ENCODE assay signal across 7 cellular contexts in the genomic region with DNA sequence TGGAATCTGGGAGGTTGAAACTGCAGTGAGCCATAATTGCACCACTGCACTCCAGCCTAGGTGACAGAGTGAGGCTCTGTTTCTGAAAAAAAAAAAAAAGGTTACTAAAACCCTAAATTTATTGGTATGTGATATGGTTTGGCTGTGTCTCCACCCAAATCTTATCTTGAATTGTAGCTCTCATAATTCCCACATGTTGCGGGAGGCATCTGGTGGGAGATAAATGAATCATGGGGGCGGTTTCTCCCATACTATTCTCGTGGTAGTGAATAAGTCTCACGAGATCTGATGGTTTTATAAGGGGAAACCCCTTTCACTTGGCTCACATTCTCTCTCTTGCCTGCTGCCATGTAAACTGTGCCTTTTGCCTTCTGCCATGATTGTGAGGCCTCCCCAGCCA. TPM values are rescaled to one million over a fixed set of nuclear protein-coding genes. Genes with fewer than 3 reads are reported as not detected.
A peak's percentile ranks its signal among the peaks of the same experiment; 100 is the strongest.
DNase-seq lines count a peak whose midpoint lies in the region; ATAC-seq and TF ChIP-seq lines count a peak whose summit lies in the region.
"Not testable (repeated sequence)": the region's sequence is repeated elsewhere in the genome, so short reads cannot be mapped to it uniquely, and the experiment has no call there.

No MANE protein-coding gene starts in this region.

- CTCF ChIA-PET in activated CD8-positive, alpha-beta T cell treated with anti-CD3 and anti-CD28 coated beads for 36 hours (lab: Charles Lee): not testable (repeated sequence)

- ATAC-seq in activated CD8-positive, alpha-beta T cell treated with anti-CD3 and anti-CD28 coated beads for 36 hours; activated naive CD8-positive, alpha-beta T cell treated with anti-CD3 and anti-CD28 coated beads, Interleukin-2, amount 50 U/mL, for 24 hours; stimulated activated naive B cell treated with anti-CD40 and anti-IgM and Interleukin-4, amounts not matched to agents 10 μg/mL and 1 μg/mL and 100 μg/mL, for 72 hours (replicated peaks): not testable (repeated sequence)

- H3K36me3 Mint-ChIP-seq in activated CD8-positive, alpha-beta T cell treated with anti-CD3 and anti-CD28 coated beads for 36 hours (ENCODE audit: low read depth): peaks cover 16% of the 10 kb centered on the region
- H3K36me3 Mint-ChIP-seq in activated T-helper 2 cell treated with anti-CD3 and anti-CD28 coated beads, Interferon-gamma antibody, Interleukin-2, Interleukin-4, amounts not matched to agents 10 μg/mL and 5 μg/mL and 100 μg/mL, durations not matched to agents 14 hours and 24 hours and 36 hours (ENCODE audit: low read depth): peaks cover 25% of the 10 kb centered on the region
- peaks cover 20% of the 10 kb centered on the region for H3K36me3 Mint-ChIP-seq in activated naive CD8-positive, alpha-beta T cell treated with anti-CD3 and anti-CD28 coated beads, Interleukin-2, amount 50 U/mL, for 24 hours (ENCODE audit: low read depth)
- H3K36me3 Mint-ChIP-seq in stimulated activated naive B cell treated with anti-CD40 and anti-IgM and Interleukin-4, amounts not matched to agents 10 μg/mL and 1 μg/mL and 100 μg/mL, for 72 hours: peaks cover 21 to 37% of the 10 kb centered on the region in 2 donors

- H3K27ac Mint-ChIP-seq in activated CD8-positive, alpha-beta T cell treated with anti-CD3 and anti-CD28 coated beads for 36 hours: peak overlapping the region; percentile 1
- peak overlapping the region; percentile 54 for H3K27ac Mint-ChIP-seq in activated T-helper 2 cell treated with anti-CD3 and anti-CD28 coated beads, Interferon-gamma antibody, Interleukin-2, Interleukin-4, amounts not matched to agents 10 μg/mL and 5 μg/mL and 100 μg/mL, durations not matched to agents 14 hours and 24 hours and 36 hours
- H3K27ac Mint-ChIP-seq in activated naive CD8-positive, alpha-beta T cell treated with anti-CD3 and anti-CD28 coated beads, Interleukin-2, amount 50 U/mL, for 24 hours: peak overlapping the region; percentile 63
- H3K27ac Mint-ChIP-seq in stimulated activated naive B cell treated with anti-CD40 and anti-IgM and Interleukin-4, amounts not matched to agents 10 μg/mL and 1 μg/mL and 100 μg/mL, for 72 hours: peak overlapping the region; percentile 84

- peaks cover 20% of the 10 kb centered on the region for H3K4me1 Mint-ChIP-seq in activated CD8-positive, alpha-beta T cell treated with anti-CD3 and anti-CD28 coated beads for 36 hours (ENCODE audit: low read depth)
- H3K4me1 Mint-ChIP-seq in activated T-helper 2 cell treated with anti-CD3 and anti-CD28 coated beads, Interferon-gamma antibody, Interleukin-2, Interleukin-4, amounts not matched to agents 10 μg/mL and 5 μg/mL and 100 μg/mL, durations not matched to agents 14 hours and 24 hours and 36 hours (ENCODE audit: low read depth): peaks cover 41% of the 10 kb centered on the region
- H3K4me1 Mint-ChIP-seq in activated naive CD8-positive, alpha-beta T cell treated with anti-CD3 and anti-CD28 coated beads, Interleukin-2, amount 50 U/mL, for 24 hours: peaks cover 26% of the 10 kb centered on the region
- H3K4me1 Mint-ChIP-seq in stimulated activated naive B cell treated with anti-CD40 and anti-IgM and Interleukin-4, amounts not matched to agents 10 μg/mL and 1 μg/mL and 100 μg/mL, for 72 hours: peaks cover 16 to 36% of the 10 kb centered on the region in 2 donors

- H3K4me3 Mint-ChIP-seq in activated CD8-positive, alpha-beta T cell treated with anti-CD3 and anti-CD28 coated beads for 36 hours; activated T-helper 2 cell treated with anti-CD3 and anti-CD28 coated beads, Interferon-gamma antibody, Interleukin-2, Interleukin-4, amounts not matched to agents 10 μg/mL and 5 μg/mL and 100 μg/mL, durations not matched to agents 14 hours and 24 hours and 36 hours (ENCODE audit: low read depth); activated naive CD8-positive, alpha-beta T cell treated with anti-CD3 and anti-CD28 coated beads, Interleukin-2, amount 50 U/mL, for 24 hours; stimulated activated naive B cell treated with anti-CD40 and anti-IgM and Interleukin-4, amounts not matched to agents 10 μg/mL and 1 μg/mL and 100 μg/mL, for 72 hours: not testable (repeated sequence)

- peak in 57 of 76 experiments; percentile 2 to 85 (median 40) for DNase-seq in HUDEP-2 (lab: John Stamatoyannopoulos, UW; ENCODE audit: unreplicated experiment in 76 of 76)
- not testable (repeated sequence) for DNase-seq in activated CD8-positive, alpha-beta T cell treated with anti-CD3 and anti-CD28 coated beads for 36 hours; activated T-helper 2 cell treated with anti-CD3 and anti-CD28 coated beads, Interferon-gamma antibody, Interleukin-2, Interleukin-4, amounts not matched to agents 10 μg/mL and 5 μg/mL and 100 μg/mL, durations not matched to agents 14 hours and 24 hours and 36 hours (ENCODE audit: low spot score); activated naive CD8-positive, alpha-beta T cell treated with anti-CD3 and anti-CD28 coated beads, Interleukin-2, amount 50 U/mL, for 24 hours; stimulated activated naive B cell treated with anti-CD40 and anti-IgM and Interleukin-4, amounts not matched to agents 10 μg/mL and 1 μg/mL and 100 μg/mL, for 72 hours
- peak; percentile 62 to 85 for DNase-seq in erythroblast (lab: John Stamatoyannopoulos, UW)

- POLR2A ChIA-PET in activated CD8-positive, alpha-beta T cell treated with anti-CD3 and anti-CD28 coated beads for 36 hours (lab: Charles Lee): interaction anchor here (0.6 kb wide), 1 partner anchor 241 kb away, joined by 3 read pairs; no protein-coding TSS in a partner anchor

- intact Hi-C loops in activated CD8-positive, alpha-beta T cell treated with anti-CD3 and anti-CD28 coated beads for 36 hours (cut with micrococcal nuclease): loop anchor here (5.0 to 10.0 kb wide), 4 partner anchors 90 to 442 kb away; no protein-coding TSS in a partner anchor
- intact Hi-C loops in activated T-helper 2 cell treated with anti-CD3 and anti-CD28 coated beads, Interferon-gamma antibody, Interleukin-2, Interleukin-4, amounts not matched to agents 10 μg/mL and 5 μg/mL and 100 μg/mL, durations not matched to agents 14 hours and 24 hours and 36 hours (cut with micrococcal nuclease): loop anchor here (1.0 to 5.0 kb wide), 3 partner anchors 23 to 277 kb away; no protein-coding TSS in a partner anchor

- H3K27me3 Mint-ChIP-seq in activated CD8-positive, alpha-beta T cell treated with anti-CD3 and anti-CD28 coated beads for 36 hours; activated T-helper 2 cell treated with anti-CD3 and anti-CD28 coated beads, Interferon-gamma antibody, Interleukin-2, Interleukin-4, amounts not matched to agents 10 μg/mL and 5 μg/mL and 100 μg/mL, durations not matched to agents 14 hours and 24 hours and 36 hours (ENCODE audit: low read depth); activated naive CD8-positive, alpha-beta T cell treated with anti-CD3 and anti-CD28 coated beads, Interleukin-2, amount 50 U/mL, for 24 hours; stimulated activated naive B cell treated with anti-CD40 and anti-IgM and Interleukin-4, amounts not matched to agents 10 μg/mL and 1 μg/mL and 100 μg/mL, for 72 hours: not testable (repeated sequence)

- peak overlapping the region; percentile 70; the same call in 1 of the 2 replicates for H3K27ac ChIP-seq in VCaP

- TF ChIP-seq CTCF in VCaP (conservative IDR thresholded peaks at IDR 0.05); activated CD8-positive, alpha-beta T cell treated with anti-CD3 and anti-CD28 coated beads for 36 hours (IDR thresholded peaks at IDR 0.05): not testable (repeated sequence)

- not testable (repeated sequence) for TF ChIP-seq POLR2A in erythroblast (IDR thresholded peaks at IDR 0.05; ENCODE audit: low read length)

- not testable (repeated sequence) for H3K9me3 Mint-ChIP-seq in activated CD8-positive, alpha-beta T cell treated with anti-CD3 and anti-CD28 coated beads for 36 hours; activated T-helper 2 cell treated with anti-CD3 and anti-CD28 coated beads, Interferon-gamma antibody, Interleukin-2, Interleukin-4, amounts not matched to agents 10 μg/mL and 5 μg/mL and 100 μg/mL, durations not matched to agents 14 hours and 24 hours and 36 hours; activated naive CD8-positive, alpha-beta T cell treated with anti-CD3 and anti-CD28 coated beads, Interleukin-2, amount 50 U/mL, for 24 hours; stimulated activated naive B cell treated with anti-CD40 and anti-IgM and Interleukin-4, amounts not matched to agents 10 μg/mL and 1 μg/mL and 100 μg/mL, for 72 hours

RNA-seq across cellular contexts. Expression of a gene that starts 19.1 kb away (rescaled TPM):
- 10 to 100 TPM; 43.4 to 44.8 TPM for total RNA-seq in activated CD8-positive, alpha-beta T cell treated with anti-CD3 and anti-CD28 coated beads for 36 hours
- 38.2 and 39.9 TPM in 2 replicates for total RNA-seq in activated T-helper 2 cell treated with anti-CD3 and anti-CD28 coated beads, Interferon-gamma antibody, Interleukin-2, Interleukin-4, amounts not matched to agents 10 μg/mL and 5 μg/mL and 100 μg/mL, durations not matched to agents 14 hours and 24 hours and 36 hours

RNA-seq across cellular contexts. Expression of a gene that starts 19.4 kb away (rescaled TPM):
- 10 to 100 TPM; 19.0 to 20.1 TPM for total RNA-seq in activated CD8-positive, alpha-beta T cell treated with anti-CD3 and anti-CD28 coated beads for 36 hours
- 22.6 and 23.7 TPM in 2 replicates for total RNA-seq in activated T-helper 2 cell treated with anti-CD3 and anti-CD28 coated beads, Interferon-gamma antibody, Interleukin-2, Interleukin-4, amounts not matched to agents 10 μg/mL and 5 μg/mL and 100 μg/mL, durations not matched to agents 14 hours and 24 hours and 36 hours

Comparison
In these comparisons a context has a peak if more than half of its experiments do, and no peak if none do; other contexts are left out.
1. H3K27ac Mint-ChIP-seq: peak in every context shown above with its lines; median percentile 84 in stimulated activated naive B cell treated with anti-CD40 and anti-IgM and Interleukin-4, amounts not matched to agents 10 μg/mL and 1 μg/mL and 100 μg/mL, for 72 hours; 63 in activated naive CD8-positive, alpha-beta T cell treated with anti-CD3 and anti-CD28 coated beads, Interleukin-2, amount 50 U/mL, for 24 hours; 54 in activated T-helper 2 cell treated with anti-CD3 and anti-CD28 coated beads, Interferon-gamma antibody, Interleukin-2, Interleukin-4, amounts not matched to agents 10 μg/mL and 5 μg/mL and 100 μg/mL, durations not matched to agents 14 hours and 24 hours and 36 hours; 1 in activated CD8-positive, alpha-beta T cell treated with anti-CD3 and anti-CD28 coated beads for 36 hours.